ENCODE assay signal across 26 cellular contexts in genomic region chr2:142966281-142966680, GRCh38.
"Had no signal": no experiment of that assay in that cellular context is flagged by ENCODE, and none has a peak within 500 bp of the region (broad histone marks: within the 10 kb centered on the region; RNA-seq: fewer than 3 reads in every experiment).

No MANE protein-coding gene starts in this region.

- H3K79me2 ChIP-seq: parathyroid adenoma had no signal

- ATAC-seq: activated CD4-positive, alpha-beta T cell treated with anti-CD3 and anti-CD28 coated beads for 36 hours; gastrocnemius medialis; mucosa of descending colon; right cardiac atrium; upper lobe of right lung had no signal

- H3K36me3 Mint-ChIP-seq: activated naive CD8-positive, alpha-beta T cell treated with anti-CD3 and anti-CD28 coated beads for 36 hours had no signal

- H3K27ac Mint-ChIP-seq: activated B cell treated with CpG ODN at 0.5 μM for 24 hours; activated CD4-positive, alpha-beta T cell treated with anti-CD3 and anti-CD28 coated beads for 36 hours; activated naive CD8-positive, alpha-beta T cell treated with anti-CD3 and anti-CD28 coated beads for 36 hours; endodermal cell; stimulated activated naive CD8-positive, alpha-beta T cell treated with anti-CD3 and anti-CD28 coated beads, Interleukin-15, Interleukin-2, amounts not matched to agents 100 ng/mL and 50 ng/mL, for 24 hours had no signal

- H3K4me3 Mint-ChIP-seq: activated B cell treated with CpG ODN at 0.5 μM for 24 hours; activated CD4-positive, alpha-beta T cell treated with anti-CD3 and anti-CD28 coated beads for 36 hours; activated naive CD8-positive, alpha-beta T cell treated with anti-CD3 and anti-CD28 coated beads for 36 hours; endodermal cell; stimulated activated naive CD8-positive, alpha-beta T cell treated with anti-CD3 and anti-CD28 coated beads, Interleukin-15, Interleukin-2, amounts not matched to agents 100 ng/mL and 50 ng/mL, for 24 hours had no signal

- DNase-seq: activated B cell treated with CpG ODN at 0.5 μM for 24 hours; activated CD4-positive, alpha-beta T cell treated with anti-CD3 and anti-CD28 coated beads for 36 hours; activated CD4-positive, alpha-beta T cell treated with anti-CD3 and anti-CD28 coated beads, Interleukin-2, amount 50 U/mL, for 4 hours; activated CD8-positive, alpha-beta memory T cell treated with anti-CD3 and anti-CD28 coated beads for 24 hours; activated naive CD4-positive, alpha-beta T cell treated with Interleukin-2 at 50 U/mL for 16 hours; activated naive CD8-positive, alpha-beta T cell treated with anti-CD3 and anti-CD28 coated beads for 36 hours; activated T-cell treated with anti-CD3 and anti-CD28 coated beads, Interleukin-2, amount 50 U/mL, for 48 hours; amniotic stem cell; cerebellar nuclear complex; endodermal cell; esophagus squamous epithelium; gastrocnemius medialis; hippocampal formation; mesendoderm; mucosa of descending colon; nucleus accumbens; right cardiac atrium; stimulated activated CD4-positive, alpha-beta T cell treated with anti-CD3 and anti-CD28 coated beads, Interleukin-1b, Interleukin-23, amount 100 ng/mL, for 48 hours; substantia nigra; T-helper 1 cell; T-helper 9 cell; thyroid gland; upper lobe of right lung had no signal

- H3K9me3 ChIP-seq: esophagus squamous epithelium, gastrocnemius medialis, mucosa of descending colon, thyroid gland, upper lobe of right lung had no signal

- H3K9me3 Mint-ChIP-seq: stimulated activated naive CD8-positive, alpha-beta T cell treated with anti-CD3 and anti-CD28 coated beads, Interleukin-15, Interleukin-2, amounts not matched to agents 100 ng/mL and 50 ng/mL, for 24 hours had no signal

- H3K4me3 ChIP-seq: coronary artery, esophagus squamous epithelium, gastrocnemius medialis, mucosa of descending colon, thyroid gland, upper lobe of right lung had no signal

- H3K27ac ChIP-seq: coronary artery, esophagus squamous epithelium, gastrocnemius medialis, parathyroid adenoma, thyroid gland, upper lobe of right lung had no signal

- H3K27me3 ChIP-seq: esophagus squamous epithelium, gastrocnemius medialis, thyroid gland, upper lobe of right lung had no signal

- H3K36me3 ChIP-seq: esophagus squamous epithelium, gastrocnemius medialis, thyroid gland, upper lobe of right lung had no signal

- H3K4me1 Mint-ChIP-seq: activated B cell treated with CpG ODN at 0.5 μM for 24 hours; activated CD4-positive, alpha-beta T cell treated with anti-CD3 and anti-CD28 coated beads for 36 hours; activated naive CD8-positive, alpha-beta T cell treated with anti-CD3 and anti-CD28 coated beads for 36 hours; endodermal cell had no signal

- H3K4me1 ChIP-seq: esophagus squamous epithelium, gastrocnemius medialis, parathyroid adenoma, thyroid gland, upper lobe of right lung had no signal

- H2AFZ ChIP-seq: parathyroid adenoma had no signal

- H3K27me3 Mint-ChIP-seq: activated B cell treated with CpG ODN at 0.5 μM for 24 hours; activated CD4-positive, alpha-beta T cell treated with anti-CD3 and anti-CD28 coated beads for 36 hours; stimulated activated naive CD8-positive, alpha-beta T cell treated with anti-CD3 and anti-CD28 coated beads, Interleukin-15, Interleukin-2, amounts not matched to agents 100 ng/mL and 50 ng/mL, for 24 hours had no signal

- H3K9ac ChIP-seq: parathyroid adenoma had no signal
